In genomic region chr17:28635506-28635905, GRCh38 we compare ENCODE assay signal across 21 cellular contexts. TPM values are rescaled to one million over a fixed set of nuclear protein-coding genes. Genes with fewer than 3 reads are reported as not detected.
DNase-seq lines count a peak whose midpoint lies in the region; ATAC-seq, FAIRE-seq and TF ChIP-seq lines count a peak whose summit lies in the region.
"Had no signal": no experiment of that assay in that cellular context is flagged by ENCODE, and none has a peak within 500 bp of the region (broad histone marks: within the 10 kb centered on the region; RNA-seq: fewer than 3 reads in every experiment).

No MANE protein-coding gene starts in this region.

- FAIRE-seq in K562 (lab: Jason Lieb, UNC) = peak; percentile 6
- FAIRE-seq in urothelium cell line (lab: Jason Lieb, UNC) = no peak
- FAIRE-seq: GM12878, H54, HepG2 had no signal

- no peaks in the 10 kb centered on the region; a peak in 1 of 5 replicates for H3K4me1 ChIP-seq in K562 (replicated peaks in 1 of 2; ENCODE audit: control insufficient read depth in 2 of 2, insufficient read depth in 2 of 2, low read length in 2 of 2)

- TF ChIP-seq RAD21 in K562 (CRISPR knock-in tag; conservative IDR thresholded peaks at IDR 0.05 in 1 of 2, IDR thresholded peaks at IDR 0.05 in 1 of 2) = no peak

- no peak overlapping the region for H3K4me3 Mint-ChIP-seq in stimulated activated naive CD8-positive, alpha-beta T cell treated with anti-CD3 and anti-CD28 coated beads, Interleukin-15, amount 100 ng/mL, for 72 hours
- H3K4me3 Mint-ChIP-seq: B cell; CD8-positive, alpha-beta T cell; IgD-negative memory B cell had no signal

- 100% methylated on average over 1 of the region's 1 CpG for WGBS in K562 (ENCODE audit: insufficient coverage, low coverage, missing lambda C conversion rate)

- H3K27ac Mint-ChIP-seq in stimulated activated naive CD8-positive, alpha-beta T cell treated with anti-CD3 and anti-CD28 coated beads, Interleukin-15, amount 100 ng/mL, for 72 hours = no peak overlapping the region
- H3K27ac Mint-ChIP-seq: B cell, IgD-negative memory B cell had no signal

- peaks cover 97% of the 10 kb centered on the region for H3K36me3 ChIP-seq in K562 (ENCODE audit: control insufficient read depth, insufficient read depth, low read length)

- TF ChIP-seq EP300 in K562 (IDR thresholded peaks at IDR 0.05; ENCODE audit: low read length) = no peak

- H4K20me1 ChIP-seq in K562 (replicated peaks; ENCODE audit: control insufficient read depth, insufficient read depth, low read length) = peaks cover 22% of the 10 kb centered on the region; the same call in 1 of the 2 replicates

- in situ Hi-C loops in K562 (cut with MboI) = no loop called here

- CTCF ChIA-PET in K562 (lab: Yijun Ruan, JAX; ENCODE audit: low intra/inter-chr PET ratio) = no interaction called here

- peaks cover 27% of the 10 kb centered on the region for H3K79me2 ChIP-seq in K562 (ENCODE audit: control insufficient read depth, insufficient read depth, low read length)

- H3K27me3 Mint-ChIP-seq in stimulated activated naive CD8-positive, alpha-beta T cell treated with anti-CD3 and anti-CD28 coated beads, Interleukin-15, amount 100 ng/mL, for 72 hours = no peaks in the 10 kb centered on the region
- H3K27me3 Mint-ChIP-seq: B cell, IgD-negative memory B cell had no signal

- intact Hi-C loops in K562 (cut with micrococcal nuclease) = no loop called here

- no peak overlapping the region for H3K4me2 ChIP-seq in K562 (ENCODE audit: insufficient read depth, low read length)
- H3K4me2 ChIP-seq: BLaER1 treated with 17β-estradiol and CSF1 and Interleukin-3, amounts not matched to agents 10 nM and 100 nM had no signal

- TF ChIP-seq CTCF in K562 (IDR thresholded peaks at IDR 0.05 in 2 of 3, conservative IDR thresholded peaks at IDR 0.05 in 1 of 3; ENCODE audit: insufficient read depth in 2 of 3, low read depth in 1 of 3, low read length in 3 of 3) = no peak

- ATAC-seq in stimulated activated naive CD8-positive, alpha-beta T cell treated with anti-CD3 and anti-CD28 coated beads, Interleukin-15, Interleukin-2, amounts not matched to agents 100 U/mL and 50 U/mL, for 24 hours = peak; percentile 16
- no peak for ATAC-seq in stimulated activated naive CD8-positive, alpha-beta T cell treated with anti-CD3 and anti-CD28 coated beads, Interleukin-15, amount 100 ng/mL, for 72 hours
- ATAC-seq in K562 = no peak; the same call in 2 of the 3 replicates
- peak; percentile 74 for ATAC-seq in esophagus mucosa
- ATAC-seq in GM19467 (IDR thresholded peaks at IDR 0.05; ENCODE audit: unreplicated experiment) = no peak
- ATAC-seq: CD8-positive, alpha-beta T cell; GM12878; HepG2 had no signal

- H3K9ac ChIP-seq in K562 (ENCODE audit: insufficient read depth in 1 of 2, low read depth in 2 of 2, low read length in 2 of 2) = no peak overlapping the region; a peak in 1 of 4 replicates
- H3K9ac ChIP-seq: GM23248 had no signal

- H3K9me1 ChIP-seq in K562 (ENCODE audit: control insufficient read depth, insufficient read depth, low read length) = no peaks in the 10 kb centered on the region

- H3K4me3 ChIP-seq in K562 = no peak overlapping the region
- H3K4me3 ChIP-seq: BLaER1 treated with 17β-estradiol and CSF1 and Interleukin-3, amounts not matched to agents 10 nM and 100 nM; GM12878; GM23248 had no signal

- no peaks in the 10 kb centered on the region for H3K9me3 Mint-ChIP-seq in stimulated activated naive CD8-positive, alpha-beta T cell treated with anti-CD3 and anti-CD28 coated beads, Interleukin-15, amount 100 ng/mL, for 72 hours
- H3K9me3 Mint-ChIP-seq: CD8-positive, alpha-beta T cell; IgD-negative memory B cell had no signal

- POLR2A ChIA-PET in K562 (lab: Yijun Ruan, JAX) = interaction anchor here (0.6 to 4.4 kb wide), 4 partner anchors 7 to 30 kb away, joined by 3 to 51 read pairs (median 3); no protein-coding TSS in a partner anchor

- no peak for DNase-seq in stimulated activated naive CD8-positive, alpha-beta T cell treated with anti-CD3 and anti-CD28 coated beads, Interleukin-15, Interleukin-2, amounts not matched to agents 100 U/mL and 50 U/mL, for 24 hours
- no peak for DNase-seq in stimulated activated naive CD8-positive, alpha-beta T cell treated with anti-CD3 and anti-CD28 coated beads, Interleukin-15, amount 100 ng/mL, for 72 hours
- no peak for DNase-seq in K562 (ENCODE audit: extremely low read depth in 1 of 4, low spot score in 3 of 4)
- DNase-seq in AG20443 (ENCODE audit: low spot score) = no peak
- DNase-seq in urothelium cell line (ENCODE audit: low spot score) = no peak
- DNase-seq: 8988T; CD8-positive, alpha-beta T cell; DMS 273 treated with DMSO at 0.1 percent for 48 hours; DMS53; DND-41; EL; GM23248; HCEC 1CT had no signal

- TF ChIP-seq POLR2A in K562 (conservative IDR thresholded peaks at IDR 0.05) = no peak

- H3K9me3 ChIP-seq in K562 (replicated peaks; ENCODE audit: control insufficient read depth, insufficient read depth, low read depth, low read length) = no peaks in the 10 kb centered on the region
- H3K9me3 ChIP-seq: BLaER1 treated with 17β-estradiol and CSF1 and Interleukin-3, amounts not matched to agents 10 nM and 100 nM had no signal

- H3K27ac ChIP-seq in K562 (ENCODE audit: extremely low read depth, low read depth, low read length) = no peak overlapping the region
- H3K27ac ChIP-seq: BLaER1 treated with 17β-estradiol and CSF1 and Interleukin-3, amounts not matched to agents 10 nM and 100 nM; GM23248 had no signal

- no peaks in the 10 kb centered on the region for H3K27me3 ChIP-seq in K562 (ENCODE audit: control insufficient read depth in 2 of 2, insufficient read depth in 2 of 2, low read length in 2 of 2)
- H3K27me3 ChIP-seq: BLaER1 treated with 17β-estradiol and CSF1 and Interleukin-3, amounts not matched to agents 10 nM and 100 nM had no signal

- peaks cover 27% of the 10 kb centered on the region for H3K4me1 Mint-ChIP-seq in stimulated activated naive CD8-positive, alpha-beta T cell treated with anti-CD3 and anti-CD28 coated beads, Interleukin-15, amount 100 ng/mL, for 72 hours

- H2AFZ ChIP-seq in K562 (ENCODE audit: low read depth, low read length) = no peak overlapping the region
- H2AFZ ChIP-seq: GM23248 had no signal

- BruUV-seq in K562 (replicated peaks; lab: Mats Ljungman, UMichigan) = no TSS peak

RNA-seq across cellular contexts. Expression of gene BLTP2, which starts 9.5 kb away (rescaled TPM):
- total RNA-seq in K562 (2011; cell fraction: chromatin; rRNA removed; ENCODE audit: low replicate concordance) = 1,192 and 1,565 TPM in 2 replicates
- 590 and 652 TPM in 2 replicates for total RNA-seq in K562 (2011; cell fraction: nucleolus; rRNA removed)
- 661 and 810 TPM in 2 replicates for total RNA-seq in K562 (2011; cell fraction: nucleoplasm; rRNA removed)
- total RNA-seq in K562 (2014; rRNA removed) (103 and 174 TPM in 2 replicates), K562 (2014; rRNA removed; fragmentation: Illumina TruSeq; extraction: Trizol) (115 and 124 TPM in 2 replicates), K562 (2015; rRNA removed; fragmentation: Illumina TruSeq; extraction: Trizol) (122 and 126 TPM in 2 replicates), K562 (2021) (163 TPM in 2 replicates), esophagus mucosa (67.9 TPM)
- polyA plus RNA-seq in K562 (2011; rRNA removed) (135 and 174 TPM in 2 replicates), K562 (2014; fragmentation: Illumina TruSeq; extraction: Trizol) (102 and 105 TPM in 2 replicates), K562 (2014; fragmentation: Nextera tagmentation; extraction: Ambion mirVana) (10 to 100 TPM; 14.7 to 34.3 TPM), K562 (2014; rRNA removed) (89.0 and 91.2 TPM in 2 replicates)
- 91.6 and 169 TPM in 2 replicates for polyA plus RNA-seq in K562 (2011; cell fraction: cytosol; rRNA removed)
- polyA plus RNA-seq in K562 (2011; cell fraction: nucleus; rRNA removed) = 325 and 481 TPM in 2 replicates
- 72.8 and 84.2 TPM in 2 replicates for polyA plus RNA-seq in K562 (2012)
- 299 and 507 TPM in 2 replicates for polyA minus RNA-seq in K562 (2011; rRNA and poly(A)+ RNA removed)
- polyA minus RNA-seq in K562 (2011; cell fraction: cytosol; rRNA and poly(A)+ RNA removed) = 123 and 216 TPM in 2 replicates
- 254 and 272 TPM in 2 replicates for polyA minus RNA-seq in K562 (2011; cell fraction: nucleus; rRNA and poly(A)+ RNA removed)

RNA-seq across cellular contexts. Expression of gene RSKR, which starts 21.5 kb away (rescaled TPM):
- total RNA-seq in K562 (2011; cell fraction: chromatin; rRNA removed; ENCODE audit: low replicate concordance) = 428 and 683 TPM in 2 replicates
- total RNA-seq in K562 (2011; cell fraction: nucleolus; rRNA removed) = 235 and 256 TPM in 2 replicates
- total RNA-seq in K562 (2011; cell fraction: nucleoplasm; rRNA removed) = 327 and 411 TPM in 2 replicates
- 10.3 and 12.2 TPM in 2 replicates for total RNA-seq in K562 (2014; rRNA removed)
- total RNA-seq in K562 (2014; rRNA removed; fragmentation: Illumina TruSeq; extraction: Trizol) = 14.3 and 17.2 TPM in 2 replicates
- total RNA-seq in K562 (2015; rRNA removed; fragmentation: Illumina TruSeq; extraction: Trizol) = 13.6 and 16.2 TPM in 2 replicates
- total RNA-seq in K562 (2021) = 25.0 and 25.8 TPM in 2 replicates
- polyA plus RNA-seq in K562 (2011; rRNA removed) = 42.2 and 42.3 TPM in 2 replicates
- 22.3 and 26.9 TPM in 2 replicates for polyA plus RNA-seq in K562 (2011; cell fraction: cytosol; rRNA removed)
- polyA plus RNA-seq in K562 (2011; cell fraction: nucleus; rRNA removed) = 234 and 292 TPM in 2 replicates
- 12.2 and 29.3 TPM in 2 replicates for polyA plus RNA-seq in K562 (2012)
- 19.3 and 21.9 TPM in 2 replicates for polyA plus RNA-seq in K562 (2014; fragmentation: Illumina TruSeq; extraction: Trizol)
- 1 to 10 TPM; 1.4 to 4.0 TPM for polyA plus RNA-seq in K562 (2014; fragmentation: Nextera tagmentation; extraction: Ambion mirVana)
- 26.6 and 26.7 TPM in 2 replicates for polyA plus RNA-seq in K562 (2014; rRNA removed)
- 30.2 and 31.0 TPM in 2 replicates for polyA minus RNA-seq in K562 (2011; rRNA and poly(A)+ RNA removed)
- polyA minus RNA-seq in K562 (2011; cell fraction: cytosol; rRNA and poly(A)+ RNA removed) = 9.1 and 14.2 TPM in 2 replicates
- 67.0 and 69.4 TPM in 2 replicates for polyA minus RNA-seq in K562 (2011; cell fraction: nucleus; rRNA and poly(A)+ RNA removed)
- 4.2 TPM for total RNA-seq in esophagus mucosa

RNA-seq across cellular contexts. Expression of gene SDF2, which starts 26.2 kb away (rescaled TPM):
- 97.5 and 114 TPM in 2 replicates for total RNA-seq in K562 (2011; cell fraction: chromatin; rRNA removed; ENCODE audit: low replicate concordance)
- 81.0 and 84.6 TPM in 2 replicates for total RNA-seq in K562 (2011; cell fraction: nucleolus; rRNA removed)
- 98.7 and 130 TPM in 2 replicates for total RNA-seq in K562 (2011; cell fraction: nucleoplasm; rRNA removed)
- total RNA-seq in K562 (2014; rRNA removed) = 41.2 and 46.7 TPM in 2 replicates
- 62.7 and 64.0 TPM in 2 replicates for total RNA-seq in K562 (2014; rRNA removed; fragmentation: Illumina TruSeq; extraction: Trizol)
- 50.2 and 51.6 TPM in 2 replicates for total RNA-seq in K562 (2015; rRNA removed; fragmentation: Illumina TruSeq; extraction: Trizol)
- 45.7 and 50.0 TPM in 2 replicates for total RNA-seq in K562 (2021)
- 56.1 and 77.2 TPM in 2 replicates for polyA plus RNA-seq in K562 (2011; rRNA removed)
- 62.2 and 71.5 TPM in 2 replicates for polyA plus RNA-seq in K562 (2011; cell fraction: cytosol; rRNA removed)
- polyA plus RNA-seq in K562 (2011; cell fraction: nucleus; rRNA removed) = 39.9 and 51.1 TPM in 2 replicates
- polyA plus RNA-seq in K562 (2012) = 54.9 and 62.2 TPM in 2 replicates
- polyA plus RNA-seq in K562 (2014; fragmentation: Illumina TruSeq; extraction: Trizol) = 62.1 and 67.0 TPM in 2 replicates
- 100 to 1,000 TPM; 116 to 132 TPM for polyA plus RNA-seq in K562 (2014; fragmentation: Nextera tagmentation; extraction: Ambion mirVana)
- 60.8 and 65.6 TPM in 2 replicates for polyA plus RNA-seq in K562 (2014; rRNA removed)
- 41.3 and 62.3 TPM in 2 replicates for polyA minus RNA-seq in K562 (2011; rRNA and poly(A)+ RNA removed)
- 15.9 and 31.3 TPM in 2 replicates for polyA minus RNA-seq in K562 (2011; cell fraction: cytosol; rRNA and poly(A)+ RNA removed)
- 11.8 and 15.2 TPM in 2 replicates for polyA minus RNA-seq in K562 (2011; cell fraction: nucleus; rRNA and poly(A)+ RNA removed)
- 29.0 TPM for total RNA-seq in esophagus mucosa

RNA-seq across cellular contexts. Expression of gene SUPT6H, which starts 26.5 kb away (rescaled TPM):
- 349 and 431 TPM in 2 replicates for total RNA-seq in K562 (2011; cell fraction: chromatin; rRNA removed; ENCODE audit: low replicate concordance)
- total RNA-seq in K562 (2011; cell fraction: nucleolus; rRNA removed) = 169 and 172 TPM in 2 replicates
- 213 and 276 TPM in 2 replicates for total RNA-seq in K562 (2011; cell fraction: nucleoplasm; rRNA removed)
- total RNA-seq in K562 (2014; rRNA removed) (58.1 and 80.4 TPM in 2 replicates), K562 (2014; rRNA removed; fragmentation: Illumina TruSeq; extraction: Trizol) (44.4 and 48.2 TPM in 2 replicates), K562 (2015; rRNA removed; fragmentation: Illumina TruSeq; extraction: Trizol) (49.2 and 49.8 TPM in 2 replicates), K562 (2021) (67.9 and 77.7 TPM in 2 replicates), esophagus mucosa (31.8 TPM)
- polyA plus RNA-seq in K562 (2011; rRNA removed) (34.8 and 35.8 TPM in 2 replicates), K562 (2014; fragmentation: Illumina TruSeq; extraction: Trizol) (68.5 and 68.9 TPM in 2 replicates), K562 (2014; fragmentation: Nextera tagmentation; extraction: Ambion mirVana) (1 to 10 TPM; 1.7 to 3.3 TPM), K562 (2014; rRNA removed) (47.8 and 57.3 TPM in 2 replicates)
- polyA plus RNA-seq in K562 (2011; cell fraction: cytosol; rRNA removed) = 18.9 and 30.4 TPM in 2 replicates
- polyA plus RNA-seq in K562 (2011; cell fraction: nucleus; rRNA removed) = 56.9 and 99.5 TPM in 2 replicates
- polyA plus RNA-seq in K562 (2012) = 56.6 and 60.6 TPM in 2 replicates
- polyA minus RNA-seq in K562 (2011; rRNA and poly(A)+ RNA removed) = 75.6 and 88.1 TPM in 2 replicates
- 39.8 and 62.6 TPM in 2 replicates for polyA minus RNA-seq in K562 (2011; cell fraction: cytosol; rRNA and poly(A)+ RNA removed)
- polyA minus RNA-seq in K562 (2011; cell fraction: nucleus; rRNA and poly(A)+ RNA removed) = 59.1 and 61.9 TPM in 2 replicates

RNA-seq across cellular contexts. Expression of gene SPAG5, which starts 36.7 kb away (rescaled TPM):
- 517 and 585 TPM in 2 replicates for total RNA-seq in K562 (2011; cell fraction: chromatin; rRNA removed; ENCODE audit: low replicate concordance)
- total RNA-seq in K562 (2011; cell fraction: nucleolus; rRNA removed) = 336 and 355 TPM in 2 replicates
- total RNA-seq in K562 (2011; cell fraction: nucleoplasm; rRNA removed) = 269 and 327 TPM in 2 replicates
- 124 and 144 TPM in 2 replicates for total RNA-seq in K562 (2014; rRNA removed)
- 149 and 151 TPM in 2 replicates for total RNA-seq in K562 (2014; rRNA removed; fragmentation: Illumina TruSeq; extraction: Trizol)
- total RNA-seq in K562 (2015; rRNA removed; fragmentation: Illumina TruSeq; extraction: Trizol) = 151 and 156 TPM in 2 replicates
- 134 and 143 TPM in 2 replicates for total RNA-seq in K562 (2021)
- 192 and 229 TPM in 2 replicates for polyA plus RNA-seq in K562 (2011; rRNA removed)
- 91.5 and 98.4 TPM in 2 replicates for polyA plus RNA-seq in K562 (2011; cell fraction: cytosol; rRNA removed)
- polyA plus RNA-seq in K562 (2011; cell fraction: nucleus; rRNA removed) = 797 and 863 TPM in 2 replicates
- polyA plus RNA-seq in K562 (2012) = 120 and 153 TPM in 2 replicates
- 133 and 140 TPM in 2 replicates for polyA plus RNA-seq in K562 (2014; fragmentation: Illumina TruSeq; extraction: Trizol)
- polyA plus RNA-seq in K562 (2014; fragmentation: Nextera tagmentation; extraction: Ambion mirVana) = 100 to 1,000 TPM in 1 of 2 experiments, 10 to 100 TPM in 1; 94.4 to 286 TPM
- 143 and 157 TPM in 2 replicates for polyA plus RNA-seq in K562 (2014; rRNA removed)
- polyA minus RNA-seq in K562 (2011; rRNA and poly(A)+ RNA removed) = 178 and 188 TPM in 2 replicates
- polyA minus RNA-seq in K562 (2011; cell fraction: cytosol; rRNA and poly(A)+ RNA removed) = 74.0 and 98.5 TPM in 2 replicates
- polyA minus RNA-seq in K562 (2011; cell fraction: nucleus; rRNA and poly(A)+ RNA removed) = 244 and 330 TPM in 2 replicates
- 24.3 TPM for total RNA-seq in esophagus mucosa

Comparison
In these comparisons a context has a peak if more than half of its experiments do, and no peak if none do; other contexts are left out.
1. ATAC-seq: peak in stimulated activated naive CD8-positive, alpha-beta T cell treated with anti-CD3 and anti-CD28 coated beads, Interleukin-15, Interleukin-2, amounts not matched to agents 100 U/mL and 50 U/mL, for 24 hours (single experiment) and esophagus mucosa (single experiment); none in stimulated activated naive CD8-positive, alpha-beta T cell treated with anti-CD3 and anti-CD28 coated beads, Interleukin-15, amount 100 ng/mL, for 72 hours (single experiment), K562 (single experiment) and GM19467 (single experiment).